In the genomic region with DNA sequence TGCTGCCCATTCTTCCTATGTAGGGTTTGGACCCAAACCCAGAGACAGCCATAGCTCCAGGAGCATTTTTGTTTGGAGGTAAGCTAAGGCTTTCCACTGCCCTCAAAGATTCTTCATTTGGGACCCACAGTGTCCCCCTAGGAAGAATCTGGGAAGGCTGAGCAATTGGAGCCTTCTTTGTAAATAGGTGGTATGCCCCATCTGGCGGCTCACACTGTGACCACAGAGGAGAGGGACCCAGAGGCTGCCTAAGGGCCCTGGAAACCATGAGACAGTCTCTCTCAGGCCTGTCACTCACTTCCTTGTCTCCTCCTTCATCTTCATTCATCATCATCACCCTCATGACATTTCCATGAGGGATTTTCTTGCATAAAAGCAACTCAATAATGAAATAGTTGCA, we compare ENCODE assay signal across 28 cellular contexts.
A peak's percentile ranks its signal among the peaks of the same experiment; 100 is the strongest.
DNase-seq lines count a peak whose midpoint lies in the region; TF ChIP-seq lines count a peak whose summit lies in the region.
"Had no signal": no experiment of that assay in that cellular context is flagged by ENCODE, and none has a peak within 500 bp of the region (broad histone marks: within the 10 kb centered on the region; RNA-seq: fewer than 3 reads in every experiment).

No MANE protein-coding gene starts in this region.

- H3K4me3 ChIP-seq in A673 (ENCODE audit: low read depth, low read length, poor library complexity, severe bottlenecking) (no peak overlapping the region), neuronal stem cell (ENCODE audit: low read length in 2 of 2) (no peak overlapping the region)
- H3K4me3 ChIP-seq: GM12878, HAP-1, PC-9 had no signal

- H3K23ac ChIP-seq in neuronal stem cell (ENCODE audit: low read depth, low read length, poor library complexity) = no peak overlapping the region

- H4K8ac ChIP-seq in neuronal stem cell (ENCODE audit: low read depth, low read length) = no peak overlapping the region

- H3K27me3 ChIP-seq in A673 (replicated peaks; ENCODE audit: insufficient read depth, low read depth, low read length, poor library complexity) = no peaks in the 10 kb centered on the region
- H3K27me3 ChIP-seq in neuronal stem cell (ENCODE audit: control insufficient read depth in 3 of 3, insufficient read depth in 3 of 3, low read depth in 1 of 3, low read length in 3 of 3) = no peaks in the 10 kb centered on the region
- H3K27me3 ChIP-seq: BE2C had no signal

- WGBS in neuronal stem cell (ENCODE audit: extremely low coverage in 2 of 2, insufficient read length in 2 of 2, insufficient replicate concordance in 1 of 2), 2 donors = no CpG with 5 or more reads among the region's 1 CpG

- no peaks in the 10 kb centered on the region for H3K36me3 ChIP-seq in A673 (ENCODE audit: insufficient read depth, low read length, poor library complexity, severe bottlenecking)
- no peaks in the 10 kb centered on the region for H3K36me3 ChIP-seq in neuronal stem cell (replicated peaks in 1 of 2; ENCODE audit: control insufficient read depth in 2 of 2, insufficient read depth in 2 of 2, low read length in 2 of 2)
- H3K36me3 ChIP-seq: BE2C, HAP-1 had no signal

- peak overlapping the region; percentile 43 for H3K27ac ChIP-seq in A673 (ENCODE audit: low read depth, low read length, poor library complexity, severe bottlenecking)
- H3K27ac ChIP-seq in neuronal stem cell (replicated peaks; ENCODE audit: low read length) = no peak overlapping the region
- H3K27ac ChIP-seq: PC-9 had no signal

- intact Hi-C loops in A673 (cut with micrococcal nuclease; ENCODE audit: unreplicated experiment) = no loop called here

- no peak overlapping the region for H3K4me2 ChIP-seq in neuronal stem cell (ENCODE audit: insufficient read depth, low read length, poor library complexity, severe bottlenecking)
- H3K4me2 ChIP-seq: PC-9 had no signal

- peaks cover 18% of the 10 kb centered on the region for H3K4me1 ChIP-seq in A673 (ENCODE audit: insufficient read depth, low read length, poor library complexity, severe bottlenecking)
- H3K4me1 ChIP-seq in neuronal stem cell (ENCODE audit: control insufficient read depth in 2 of 2, insufficient read depth in 1 of 2, low read depth in 1 of 2, low read length in 2 of 2) = no peaks in the 10 kb centered on the region
- H3K4me1 ChIP-seq: BE2C, HAP-1 had no signal

- no peak overlapping the region for H3K4ac ChIP-seq in neuronal stem cell (ENCODE audit: low read length)

- no TSS peak for BruUV-seq in A673 (replicated peaks; lab: Mats Ljungman, UMichigan)

- H3K14ac ChIP-seq in neuronal stem cell (ENCODE audit: low read length) = no peak overlapping the region

- H2AFZ ChIP-seq in neuronal stem cell (ENCODE audit: low read length) = no peak overlapping the region
- H2AFZ ChIP-seq: PC-9 had no signal

- no peak overlapping the region for H3K4me3 Mint-ChIP-seq in chondrocyte (ENCODE audit: unreplicated experiment)
- H3K4me3 Mint-ChIP-seq in neural crest cell = no peak overlapping the region
- no peak overlapping the region for H3K4me3 Mint-ChIP-seq in activated T-cell treated with anti-CD3 and anti-CD28 coated beads, Interleukin-2, amount 50 U/mL, for 24 hours
- H3K4me3 Mint-ChIP-seq: CD14-positive monocyte had no signal

- no peak overlapping the region for H2BK15ac ChIP-seq in neuronal stem cell (ENCODE audit: low read length)

- H3K9ac ChIP-seq in neuronal stem cell (ENCODE audit: low read depth, low read length, poor library complexity) = no peak overlapping the region
- H3K9ac ChIP-seq: SK-N-SH had no signal

- CTCF ChIA-PET in A673 (lab: Charles Lee) = no interaction called here

- H2BK12ac ChIP-seq in neuronal stem cell (ENCODE audit: low read length) = no peak overlapping the region

- H3K4me1 Mint-ChIP-seq in chondrocyte (ENCODE audit: low read depth) (peaks cover 52% of the 10 kb centered on the region), neural crest cell (no peaks in the 10 kb centered on the region)
- no peaks in the 10 kb centered on the region for H3K4me1 Mint-ChIP-seq in activated T-cell treated with anti-CD3 and anti-CD28 coated beads, Interleukin-2, amount 50 U/mL, for 24 hours (ENCODE audit: low read depth)
- H3K4me1 Mint-ChIP-seq: CD14-positive monocyte had no signal

- no peak overlapping the region for H4K91ac ChIP-seq in neuronal stem cell (ENCODE audit: low read depth, low read length, poor library complexity)

- H3K9me3 Mint-ChIP-seq in chondrocyte (ENCODE audit: low read depth) (peaks cover 5% of the 10 kb centered on the region), neural crest cell (no peaks in the 10 kb centered on the region)
- H3K9me3 Mint-ChIP-seq in activated T-cell treated with anti-CD3 and anti-CD28 coated beads, Interleukin-2, amount 50 U/mL, for 24 hours = no peaks in the 10 kb centered on the region
- H3K9me3 Mint-ChIP-seq: HFFc6 had no signal

- no peaks in the 10 kb centered on the region for H3K79me1 ChIP-seq in neuronal stem cell (ENCODE audit: low read depth, low read length)

- no peak for DNase-seq in A673 (ENCODE audit: low spot score)
- peak; percentile 48 for DNase-seq in RPMI7951 (ENCODE audit: low read depth)
- no peak for DNase-seq in chondrocyte (ENCODE audit: low spot score)
- DNase-seq in neural crest cell (ENCODE audit: low read depth, low spot score) = no peak
- DNase-seq in activated T-cell treated with anti-CD3 and anti-CD28 coated beads, Interleukin-2, amount 50 U/mL, for 24 hours = no peak
- no peak for DNase-seq in CD1c-positive myeloid dendritic cell (ENCODE audit: extremely low spot score)
- DNase-seq in neuronal stem cell (ENCODE audit: low spot score) = no peak
- DNase-seq: ACHN, BE2C, DMS53, GDM1, GOT3, HFFc6, KBM-7, MV-4-11, NCI-H1105, NCI-H1436 treated with DMSO at 0.1 percent for 48 hours, NCI-H187 treated with DMSO at 0.1 percent for 48 hours, NCI-H446, NCI-H524 treated with DMSO at 0.1 percent for 48 hours, NCI-H774, PC-9, RPMI8226, SHP77 treated with DMSO at 0.1 percent for 48 hours, SK-N-SH had no signal

- H3K27me3 Mint-ChIP-seq in chondrocyte (ENCODE audit: low read depth) = peaks cover 3% of the 10 kb centered on the region
- no peaks in the 10 kb centered on the region for H3K27me3 Mint-ChIP-seq in neural crest cell (ENCODE audit: low read depth)
- peaks cover 15% of the 10 kb centered on the region for H3K27me3 Mint-ChIP-seq in activated T-cell treated with anti-CD3 and anti-CD28 coated beads, Interleukin-2, amount 50 U/mL, for 24 hours

- peak overlapping the region; percentile 58 for H3K27ac Mint-ChIP-seq in chondrocyte (ENCODE audit: unreplicated experiment)
- peak overlapping the region; percentile 16 for H3K27ac Mint-ChIP-seq in neural crest cell (ENCODE audit: unreplicated experiment)
- no peak overlapping the region for H3K27ac Mint-ChIP-seq in activated T-cell treated with anti-CD3 and anti-CD28 coated beads, Interleukin-2, amount 50 U/mL, for 24 hours
- H3K27ac Mint-ChIP-seq: CD14-positive monocyte, HFFc6 had no signal

- no peak overlapping the region for H3K18ac ChIP-seq in neuronal stem cell (ENCODE audit: low read length)

- TF ChIP-seq CTCF in A673 (conservative IDR thresholded peaks at IDR 0.05; ENCODE audit: low read depth, low read length) (no peak), chondrocyte (IDR thresholded peaks at IDR 0.05) (no peak), neural crest cell (conservative IDR thresholded peaks at IDR 0.05) (no peak)

- no peak overlapping the region for H2BK5ac ChIP-seq in neuronal stem cell (ENCODE audit: low read length)

- no peak overlapping the region for H2AK5ac ChIP-seq in neuronal stem cell (ENCODE audit: low read depth, low read length)

- H3K9me3 ChIP-seq in A673 (ENCODE audit: low read depth, low read length, poor library complexity, severe bottlenecking) (no peaks in the 10 kb centered on the region), neuronal stem cell (replicated peaks in 1 of 2; ENCODE audit: control insufficient read depth in 2 of 2, insufficient read depth in 1 of 2, low read depth in 1 of 2, low read length in 2 of 2) (no peaks in the 10 kb centered on the region)
- H3K9me3 ChIP-seq: BE2C, HAP-1, SK-N-SH had no signal

- POLR2A ChIA-PET in A673 (lab: Charles Lee; ENCODE audit: low non-redundant PET) = no interaction called here

- H3K36me3 Mint-ChIP-seq in chondrocyte (ENCODE audit: low read depth) (peaks cover 1% of the 10 kb centered on the region), neural crest cell (ENCODE audit: low read depth) (no peaks in the 10 kb centered on the region)
- no peaks in the 10 kb centered on the region for H3K36me3 Mint-ChIP-seq in activated T-cell treated with anti-CD3 and anti-CD28 coated beads, Interleukin-2, amount 50 U/mL, for 24 hours (ENCODE audit: low read depth)
- H3K36me3 Mint-ChIP-seq: CD14-positive monocyte had no signal

- H2BK120ac ChIP-seq in neuronal stem cell (ENCODE audit: low read depth, low read length) = no peak overlapping the region
